ENCODE assay signal across 12 cellular contexts in genomic region chr22:32534252-32535215, GRCh38. TPM values are rescaled to one million over a fixed set of nuclear protein-coding genes. Genes with fewer than 3 reads are reported as not detected.
A peak's percentile ranks its signal among the peaks of the same experiment; 100 is the strongest.
DNase-seq lines count a peak whose midpoint lies in the region; ATAC-seq and TF ChIP-seq lines count a peak whose summit lies in the region.
"Had no signal": no experiment of that assay in that cellular context is flagged by ENCODE, and none has a peak within 500 bp of the region (broad histone marks: within the 10 kb centered on the region; RNA-seq: fewer than 3 reads in every experiment).

No MANE protein-coding gene starts in this region.

- POLR2A ChIA-PET in Caco-2 (lab: Charles Lee) (no interaction called here), HEK293T (lab: Yijun Ruan, JAX) (interaction anchor here (1.2 to 1.4 kb wide), 2 partner anchors 267 to 269 kb away, joined by 3 to 4 read pairs; partner anchors contain the start of gene TIMP3)

- no peaks in the 10 kb centered on the region for H3K36me3 ChIP-seq in Caco-2 (ENCODE audit: control insufficient read depth, insufficient read depth, low read length)
- H3K36me3 ChIP-seq in body of pancreas (replicated peaks in 1 of 2; ENCODE audit: insufficient read depth in 1 of 2, low read depth in 2 of 2) = no peaks in the 10 kb centered on the region

- no TSS peak for BruUV-seq in Caco-2 (replicated peaks; lab: Mats Ljungman, UMichigan)

- DNase-seq in Caco-2 (peak; percentile 58 to 69), body of pancreas (peak; percentile 43 to 65 (median 48)), left kidney (ENCODE audit: low read depth, low spot score) (peak; percentile 25), sciatic nerve (ENCODE audit: low spot score) (peak; percentile 70), HEK293T (ENCODE audit: extremely low spot score) (no peak), superior temporal gyrus (ENCODE audit: extremely low spot score) (no peak)
- no peak for DNase-seq in stimulated activated CD4-positive, alpha-beta T cell treated with anti-CD3 and anti-CD28 coated beads, Interleukin-1b, Interleukin-23, amount 100 ng/mL, for 48 hours
- DNase-seq: dermis blood vessel endothelial cell, DMS79 treated with DMSO at 0.1 percent for 48 hours had no signal

- no peak overlapping the region for H3K4me3 Mint-ChIP-seq in Caco-2 (ENCODE audit: unreplicated experiment)

- CTCF ChIA-PET in Caco-2 (lab: Charles Lee) = interaction anchor here (1.3 kb wide), 1 partner anchor 88 kb away, joined by 4 read pairs; no protein-coding TSS in a partner anchor
- CTCF ChIA-PET in HEK293T (lab: Yijun Ruan, JAX) = interaction anchor here (0.6 kb wide), 1 partner anchor 94 kb away, joined by 3 read pairs; no protein-coding TSS in a partner anchor

- H3K9me3 ChIP-seq in Caco-2 (no peaks in the 10 kb centered on the region), body of pancreas (no peaks in the 10 kb centered on the region)

- H3K4me3 ChIP-seq in Caco-2 (ENCODE audit: low read depth, low read length) (no peak overlapping the region), body of pancreas (no peak overlapping the region)
- H3K4me3 ChIP-seq: lung, PC-9 had no signal

- H3K4me1 ChIP-seq in Caco-2 (peaks cover 23% of the 10 kb centered on the region), body of pancreas (peaks cover 17% of the 10 kb centered on the region)

- intact Hi-C loops in Caco-2 (cut with micrococcal nuclease; ENCODE audit: unreplicated experiment) = no loop called here
- intact Hi-C loops in body of pancreas (cut with DNase I) = loop anchor here (10.0 kb wide), 1 partner anchor 270 kb away; the partner anchor contains the start of gene TIMP3
- intact Hi-C loops in sciatic nerve (cut with DNase I) = loop anchor here (10.0 kb wide), 1 partner anchor 260 kb away; no protein-coding TSS in a partner anchor

- H3K27me3 ChIP-seq in Caco-2 (replicated peaks; ENCODE audit: control insufficient read depth, insufficient read depth, low read length) (no peaks in the 10 kb centered on the region), body of pancreas (no peaks in the 10 kb centered on the region)

- TF ChIP-seq CTCF in Caco-2 (IDR thresholded peaks at IDR 0.05; ENCODE audit: insufficient read depth in 1 of 2, low read depth in 1 of 2, low read length in 1 of 2, severe bottlenecking in 1 of 2, unreplicated experiment in 1 of 2) (no peak), body of pancreas (IDR thresholded peaks at IDR 0.05) (peak in 1 of 7 experiments; percentile 5)

- H3K27ac Mint-ChIP-seq in Caco-2 (ENCODE audit: unreplicated experiment) = no peak overlapping the region

- H3K9me3 Mint-ChIP-seq in Caco-2 (ENCODE audit: unreplicated experiment) = no peaks in the 10 kb centered on the region

- no peaks in the 10 kb centered on the region for H3K36me3 Mint-ChIP-seq in Caco-2 (ENCODE audit: insufficient read depth, unreplicated experiment)

- WGBS in body of pancreas, 2 donors = 40 to 55% methylated on average over 12 to 15 of the region's 15 CpGs

- ATAC-seq in body of pancreas (peak; percentile 54), sciatic nerve (peak; percentile 45), HG03039 (IDR thresholded peaks at IDR 0.05; ENCODE audit: unreplicated experiment) (no peak)

- H3K27ac ChIP-seq in body of pancreas = peak overlapping the region in 3 of 4 donors; percentile 28 to 70 (median 51)
- H3K27ac ChIP-seq: PC-9 had no signal

- TF ChIP-seq POLR2A in body of pancreas (IDR thresholded peaks at IDR 0.05) = no peak

- peaks cover 32% of the 10 kb centered on the region for H3K4me1 Mint-ChIP-seq in Caco-2 (ENCODE audit: low read depth, unreplicated experiment)

- no peaks in the 10 kb centered on the region for H3K27me3 Mint-ChIP-seq in Caco-2 (ENCODE audit: insufficient read depth, unreplicated experiment)

TF ChIP-seq in HEK293T, 16 proteins besides CTCF, POLR2A, EP300 and RAD21:
- TF ChIP-seq SUZ12 (IDR thresholded peaks at IDR 0.05) (no peak), NFRKB (IDR thresholded peaks at IDR 0.05) (no peak), SP1 (IDR thresholded peaks at IDR 0.05) (no peak), CTBP1 (IDR thresholded peaks at IDR 0.05; ENCODE audit: borderline replicate concordance) (no peak), FOXK2 (IDR thresholded peaks at IDR 0.05) (no peak), PKNOX1 (IDR thresholded peaks at IDR 0.05) (no peak), FOXM1 (IDR thresholded peaks at IDR 0.05; ENCODE audit: borderline replicate concordance) (no peak), TARDBP (IDR thresholded peaks at IDR 0.05) (no peak)
TF ChIP-seq in HEK293T: peak in this region for 0.

RNA-seq across cellular contexts. Expression of gene FBXO7, which starts 59.9 kb away (rescaled TPM):
- total RNA-seq in Caco-2 (2022) (82.7 and 85.1 TPM in 2 replicates), body of pancreas (10 to 100 TPM; 54.2 to 56.7 TPM), sciatic nerve (109 TPM)

Comparison
In these comparisons a context has a peak if more than half of its experiments do, and no peak if none do; other contexts are left out.
1. DNase-seq: peak in Caco-2 (2 of 2), body of pancreas (4 of 4), left kidney (single experiment) and sciatic nerve (single experiment); none in HEK293T (single experiment), superior temporal gyrus (single experiment) and stimulated activated CD4-positive, alpha-beta T cell treated with anti-CD3 and anti-CD28 coated beads, Interleukin-1b, Interleukin-23, amount 100 ng/mL, for 48 hours (single experiment).